In the genomic region with DNA sequence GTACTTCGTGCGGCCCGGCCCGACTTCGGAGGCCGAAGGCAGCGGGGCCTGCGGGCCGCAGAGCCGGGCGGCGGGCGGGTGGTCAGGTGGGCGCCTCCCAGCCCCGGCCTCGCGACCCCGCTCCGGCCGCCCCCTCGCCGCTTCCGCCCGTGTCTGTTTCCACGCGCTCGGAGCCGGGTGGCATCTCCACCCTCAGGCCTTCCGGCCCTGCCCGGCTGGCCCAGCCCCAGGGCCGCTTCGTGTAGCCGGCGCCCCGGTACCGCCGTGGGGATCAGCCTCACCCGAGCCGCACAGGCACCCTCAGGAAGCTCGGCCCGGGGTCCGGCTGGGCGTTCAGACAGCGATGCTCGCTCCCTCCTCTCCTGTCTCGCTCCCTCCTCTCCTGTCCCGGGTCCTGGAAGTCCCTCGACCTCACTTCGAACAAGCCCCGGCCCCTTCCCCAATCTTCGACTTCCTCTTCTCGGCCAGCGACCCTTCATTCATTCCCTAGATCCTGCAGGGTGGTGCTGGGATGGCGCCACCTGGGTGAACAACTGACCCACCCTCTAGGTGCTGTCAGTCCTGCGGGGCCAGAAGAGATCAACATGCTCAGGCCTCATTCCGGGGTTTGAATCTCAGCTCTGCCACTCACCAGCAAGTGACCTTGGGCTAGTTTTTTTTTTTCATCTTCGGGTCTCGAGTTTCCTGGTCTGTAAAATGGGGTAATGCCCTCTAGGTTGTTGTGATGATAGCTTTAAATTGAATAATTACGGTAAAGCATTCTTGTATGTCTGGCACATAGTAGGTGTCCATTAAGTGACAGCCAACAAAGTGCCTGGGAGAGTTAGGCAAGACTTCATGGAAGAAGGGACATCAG, we compare ENCODE assay signal across 8 cellular contexts. TPM values are rescaled to one million over a fixed set of nuclear protein-coding genes. Genes with fewer than 3 reads are reported as not detected.
DNase-seq lines count a peak whose midpoint lies in the region; ATAC-seq and TF ChIP-seq lines count a peak whose summit lies in the region.

No MANE protein-coding gene starts in this region.

- TF ChIP-seq POLR2A in stomach (IDR thresholded peaks at IDR 0.05), result no peak

- DNase-seq in T-helper 22 cell (ENCODE audit: low read depth), result peak; percentile 9
- peak; percentile 69 for DNase-seq in lower lobe of right lung
- DNase-seq in stomach, result peak; percentile 40
- DNase-seq in T1000 (lab: John Stamatoyannopoulos, UW), result no peak

- H3K9me3 ChIP-seq in DOHH2 (ENCODE audit: control insufficient read depth, insufficient read depth, low read length) (no peaks in the 10 kb centered on the region), lower lobe of right lung (no peaks in the 10 kb centered on the region), stomach (no peaks in the 10 kb centered on the region)

- peak; percentile 45 for ATAC-seq in GM19455 (IDR thresholded peaks at IDR 0.05; ENCODE audit: unreplicated experiment)
- ATAC-seq in HG03460 (IDR thresholded peaks at IDR 0.05; ENCODE audit: unreplicated experiment), result peak; percentile 44
- ATAC-seq in lower lobe of right lung, result peak; percentile 68 to 77

- peak overlapping the region; percentile 86 for H3K4me3 Mint-ChIP-seq in dendritic cell treated with granulocyte-macrophage colony-stimulating factor and Interleukin-4, amounts not matched to agents 40 ng/mL and 50 ng/mL, for 4 days

- H3K27me3 Mint-ChIP-seq in dendritic cell treated with granulocyte-macrophage colony-stimulating factor and Interleukin-4, amounts not matched to agents 40 ng/mL and 50 ng/mL, for 4 days, result no peaks in the 10 kb centered on the region

- H4K20me1 ChIP-seq in DOHH2 (ENCODE audit: control insufficient read depth, insufficient read depth, low read depth, low read length), result peaks cover 6% of the 10 kb centered on the region

- WGBS in stomach, 5 donors, result 1 to 6% (median 2%) methylated on average over 10 to 59 of the region's 59 CpGs

- H3K4me3 ChIP-seq in DOHH2 (ENCODE audit: low read length) (peak overlapping the region; percentile 95), lower lobe of right lung (peak overlapping the region; percentile 87), stomach (peak overlapping the region; percentile 92 to 97 (median 94))

- H3K36me3 Mint-ChIP-seq in dendritic cell treated with granulocyte-macrophage colony-stimulating factor and Interleukin-4, amounts not matched to agents 40 ng/mL and 50 ng/mL, for 4 days (ENCODE audit: low read depth), result peaks cover 46% of the 10 kb centered on the region

- no peaks in the 10 kb centered on the region for H3K9me2 ChIP-seq in DOHH2 (replicated peaks; ENCODE audit: control insufficient read depth, low read length)

- H3K27me3 ChIP-seq in DOHH2 (ENCODE audit: control insufficient read depth, low read length) (no peaks in the 10 kb centered on the region), lower lobe of right lung (ENCODE audit: low read depth) (no peaks in the 10 kb centered on the region), stomach (no peaks in the 10 kb centered on the region)

- intact Hi-C loops in dendritic cell treated with granulocyte-macrophage colony-stimulating factor and Interleukin-4, amounts not matched to agents 40 ng/mL and 50 ng/mL, for 4 days (cut with micrococcal nuclease), result loop anchor here (2.0 kb wide), 1 partner anchor 179 kb away; the partner anchor contains the start of genes CHTF8 and UTP4
- intact Hi-C loops in lower lobe of right lung (cut with DNase I), result no loop called here
- intact Hi-C loops in stomach (cut with DNase I; ENCODE audit: low total_unique reads), result no loop called here

- no peak for TF ChIP-seq EP300 in stomach (IDR thresholded peaks at IDR 0.05)

- TF ChIP-seq CTCF in DOHH2 (IDR thresholded peaks at IDR 0.05; ENCODE audit: low read depth, low read length, poor library complexity, severe bottlenecking) (peak; percentile 44), lower lobe of right lung (IDR thresholded peaks at IDR 0.05) (no peak), stomach (IDR thresholded peaks at IDR 0.05) (no peak)

- peaks cover 21% of the 10 kb centered on the region for H3K4me1 Mint-ChIP-seq in dendritic cell treated with granulocyte-macrophage colony-stimulating factor and Interleukin-4, amounts not matched to agents 40 ng/mL and 50 ng/mL, for 4 days (ENCODE audit: low read depth)

- H3F3A ChIP-seq in DOHH2 (ENCODE audit: control insufficient read depth, insufficient read depth), result peaks cover 13% of the 10 kb centered on the region

- H3K27ac Mint-ChIP-seq in dendritic cell treated with granulocyte-macrophage colony-stimulating factor and Interleukin-4, amounts not matched to agents 40 ng/mL and 50 ng/mL, for 4 days, result peak overlapping the region; percentile 82

- H3K36me3 ChIP-seq in DOHH2 (ENCODE audit: control insufficient read depth, low read length) (peaks cover 43% of the 10 kb centered on the region), lower lobe of right lung (peaks cover 29% of the 10 kb centered on the region), stomach (peaks cover 17 to 32% (median 30%) of the 10 kb centered on the region in 4 donors)

- peak overlapping the region; percentile 61 for H3K27ac ChIP-seq in DOHH2 (ENCODE audit: low read depth, low read length)
- H3K27ac ChIP-seq in lower lobe of right lung, result peak overlapping the region; percentile 93
- peak overlapping the region; percentile 88 to 98 (median 93) for H3K27ac ChIP-seq in stomach

- H3K4me1 ChIP-seq in DOHH2 (ENCODE audit: control insufficient read depth, low read length) (peaks cover 12% of the 10 kb centered on the region), lower lobe of right lung (peaks cover 23% of the 10 kb centered on the region), stomach (peaks cover 30 to 55% (median 45%) of the 10 kb centered on the region in 4 donors)

- no peaks in the 10 kb centered on the region for H3K9me3 Mint-ChIP-seq in dendritic cell treated with granulocyte-macrophage colony-stimulating factor and Interleukin-4, amounts not matched to agents 40 ng/mL and 50 ng/mL, for 4 days

- peaks cover 55% of the 10 kb centered on the region for H3K79me2 ChIP-seq in DOHH2 (ENCODE audit: control insufficient read depth, low read length)

- peak overlapping the region; percentile 81 for H3K4me2 ChIP-seq in DOHH2 (ENCODE audit: low read length)

RNA-seq across cellular contexts. Expression of gene VPS4A, which starts 0.6 kb away (rescaled TPM):
- 24.5 TPM for total RNA-seq in lower lobe of right lung
- total RNA-seq in stomach, result 10 to 100 TPM in 4 of 5 donors, 1 to 10 TPM in 1; 4.1 to 51.0 (median 33.9) TPM
- 10 to 100 TPM; 27.3 to 30.4 (median 27.8) TPM for polyA plus RNA-seq in stomach

RNA-seq across cellular contexts. Expression of gene PDF, which starts 18.6 kb away (rescaled TPM):
- total RNA-seq in lower lobe of right lung (6.3 TPM), stomach (100 to 1,000 TPM in 1 of 5 donors, 10 to 100 TPM in 2, 1 to 10 TPM in 1, not detected in 1; 6.4 to 131 (median 23.6) TPM)
- polyA plus RNA-seq in stomach, result 1 to 10 TPM; 1.7 to 7.9 (median 7.1) TPM

RNA-seq across cellular contexts. Expression of gene COG8, which starts 27.6 kb away (rescaled TPM):
- total RNA-seq in lower lobe of right lung (31.1 TPM), stomach (100 to 1,000 TPM in 1 of 5 donors, 10 to 100 TPM in 4; 18.1 to 167 (median 33.6) TPM)
- 10 to 100 TPM; 11.1 to 19.7 (median 11.5) TPM for polyA plus RNA-seq in stomach

RNA-seq across cellular contexts. Expression of gene NIP7, which starts 27.8 kb away (rescaled TPM):
- total RNA-seq in lower lobe of right lung (18.7 TPM), stomach (10 to 100 TPM in 2 of 5 donors, 1 to 10 TPM in 1, under 1 TPM in 1, not detected in 1; 0.89 to 18.9 (median 9.8) TPM)
- polyA plus RNA-seq in stomach, result 10 to 100 TPM; 10.9 to 16.3 (median 14.4) TPM

RNA-seq across cellular contexts. Expression of gene TMED6, which starts 39.8 kb away (rescaled TPM):
- 0.77 TPM for total RNA-seq in lower lobe of right lung
- total RNA-seq in stomach, result 10 to 100 TPM in 2 of 5 donors, 1 to 10 TPM in 2, not detected in 1; 1.8 to 31.9 (median 10.8) TPM
- 10 to 100 TPM in 2 of 3 donors, 1 to 10 TPM in 1; 3.8 to 60.1 (median 37.6) TPM for polyA plus RNA-seq in stomach
